ENCODE assay signal across 2 cellular contexts in the genomic region with DNA sequence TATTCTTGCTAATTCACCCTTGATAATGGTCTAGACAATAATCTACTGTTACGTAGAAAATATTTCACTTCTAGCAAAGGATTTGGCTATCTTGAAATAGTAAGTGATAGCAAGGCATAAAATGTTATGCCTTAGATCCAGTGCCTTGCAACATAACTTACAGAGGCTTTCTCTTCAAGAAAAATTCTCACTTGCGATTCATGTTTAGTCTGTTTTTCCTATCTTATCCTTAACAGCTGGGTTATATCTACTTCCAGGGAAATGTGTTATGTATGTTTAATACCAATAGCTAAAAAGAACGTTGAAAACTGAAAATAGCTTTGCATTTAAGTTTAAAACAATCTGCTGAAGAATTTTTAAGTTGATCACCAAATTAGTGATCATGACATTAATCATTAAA.
TF ChIP-seq lines count a peak whose summit lies in the region.

No MANE protein-coding gene starts in this region.

TF ChIP-seq in IMR-90, 13 proteins besides CTCF, POLR2A, EP300 and RAD21:
- TF ChIP-seq MXI1 (IDR thresholded peaks at IDR 0.05; ENCODE audit: borderline replicate concordance, low read depth, low read length) (no peak), NFE2L2 (IDR thresholded peaks at IDR 0.05; ENCODE audit: low read depth, low read length) (no peak), CEBPB (IDR thresholded peaks at IDR 0.05; ENCODE audit: low read depth, low read length) (peak; percentile 37; the same call in 1 of the 2 replicates), MAFK (IDR thresholded peaks at IDR 0.05; ENCODE audit: low read depth, low read length) (no peak)

TF ChIP-seq in SK-N-SH, 30 proteins besides CTCF, POLR2A, EP300 and RAD21:
- TF ChIP-seq TAF1 (IDR thresholded peaks at IDR 0.05; ENCODE audit: borderline replicate concordance, low read depth, low read length) = no peak
- TF ChIP-seq ELF1 (IDR thresholded peaks at IDR 0.05) = no peak
- no peak for TF ChIP-seq FOSL2 (IDR thresholded peaks at IDR 0.05; ENCODE audit: borderline replicate concordance, low read depth)
- TF ChIP-seq, protein P1, sequence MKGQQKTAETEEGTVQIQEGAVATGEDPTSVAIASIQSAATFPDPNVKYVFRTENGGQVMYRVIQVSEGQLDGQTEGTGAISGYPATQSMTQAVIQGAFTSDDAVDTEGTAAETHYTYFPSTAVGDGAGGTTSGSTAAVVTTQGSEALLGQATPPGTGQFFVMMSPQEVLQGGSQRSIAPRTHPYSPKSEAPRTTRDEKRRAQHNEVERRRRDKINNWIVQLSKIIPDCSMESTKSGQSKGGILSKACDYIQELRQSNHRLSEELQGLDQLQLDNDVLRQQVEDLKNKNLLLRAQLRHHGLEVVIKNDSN (IDR thresholded peaks at IDR 0.05; ENCODE audit: borderline replicate concordance, low read depth) = no peak
- no peak for TF ChIP-seq RFX5 (IDR thresholded peaks at IDR 0.05; ENCODE audit: low read length)
- TF ChIP-seq NFIC (IDR thresholded peaks at IDR 0.05; ENCODE audit: borderline replicate concordance) = no peak
- TF ChIP-seq MAX (IDR thresholded peaks at IDR 0.05; ENCODE audit: low read depth) = no peak
- no peak for TF ChIP-seq CHD2 (IDR thresholded peaks at IDR 0.05; ENCODE audit: low read length, partially characterized antibody)
- TF ChIP-seq NRF1 (IDR thresholded peaks at IDR 0.05; ENCODE audit: low read depth, low read length) = no peak
- TF ChIP-seq EZH2phosphoT487 (IDR thresholded peaks at IDR 0.05; ENCODE audit: borderline replicate concordance, low read depth) = no peak
- no peak for TF ChIP-seq MXI1 (IDR thresholded peaks at IDR 0.05; ENCODE audit: low read depth, low read length)
- no peak for TF ChIP-seq POLR2AphosphoS5 (IDR thresholded peaks at IDR 0.05; ENCODE audit: low read depth, low read length)
- TF ChIP-seq, protein P2, sequence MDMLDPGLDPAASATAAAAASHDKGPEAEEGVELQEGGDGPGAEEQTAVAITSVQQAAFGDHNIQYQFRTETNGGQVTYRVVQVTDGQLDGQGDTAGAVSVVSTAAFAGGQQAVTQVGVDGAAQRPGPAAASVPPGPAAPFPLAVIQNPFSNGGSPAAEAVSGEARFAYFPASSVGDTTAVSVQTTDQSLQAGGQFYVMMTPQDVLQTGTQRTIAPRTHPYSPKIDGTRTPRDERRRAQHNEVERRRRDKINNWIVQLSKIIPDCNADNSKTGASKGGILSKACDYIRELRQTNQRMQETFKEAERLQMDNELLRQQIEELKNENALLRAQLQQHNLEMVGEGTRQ (IDR thresholded peaks at IDR 0.05; ENCODE audit: borderline replicate concordance, low read depth, low read length) = no peak
- TF ChIP-seq, protein P3, sequence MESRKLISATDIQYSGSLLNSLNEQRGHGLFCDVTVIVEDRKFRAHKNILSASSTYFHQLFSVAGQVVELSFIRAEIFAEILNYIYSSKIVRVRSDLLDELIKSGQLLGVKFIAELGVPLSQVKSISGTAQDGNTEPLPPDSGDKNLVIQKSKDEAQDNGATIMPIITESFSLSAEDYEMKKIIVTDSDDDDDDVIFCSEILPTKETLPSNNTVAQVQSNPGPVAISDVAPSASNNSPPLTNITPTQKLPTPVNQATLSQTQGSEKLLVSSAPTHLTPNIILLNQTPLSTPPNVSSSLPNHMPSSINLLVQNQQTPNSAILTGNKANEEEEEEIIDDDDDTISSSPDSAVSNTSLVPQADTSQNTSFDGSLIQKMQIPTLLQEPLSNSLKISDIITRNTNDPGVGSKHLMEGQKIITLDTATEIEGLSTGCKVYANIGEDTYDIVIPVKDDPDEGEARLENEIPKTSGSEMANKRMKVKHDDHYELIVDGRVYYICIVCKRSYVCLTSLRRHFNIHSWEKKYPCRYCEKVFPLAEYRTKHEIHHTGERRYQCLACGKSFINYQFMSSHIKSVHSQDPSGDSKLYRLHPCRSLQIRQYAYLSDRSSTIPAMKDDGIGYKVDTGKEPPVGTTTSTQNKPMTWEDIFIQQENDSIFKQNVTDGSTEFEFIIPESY (IDR thresholded peaks at IDR 0.05; ENCODE audit: borderline replicate concordance, low read depth) = no peak
- TF ChIP-seq RCOR1 (IDR thresholded peaks at IDR 0.05; ENCODE audit: low read length) = no peak
